8 cellular contexts compared by ENCODE assay signal in the genomic region with DNA sequence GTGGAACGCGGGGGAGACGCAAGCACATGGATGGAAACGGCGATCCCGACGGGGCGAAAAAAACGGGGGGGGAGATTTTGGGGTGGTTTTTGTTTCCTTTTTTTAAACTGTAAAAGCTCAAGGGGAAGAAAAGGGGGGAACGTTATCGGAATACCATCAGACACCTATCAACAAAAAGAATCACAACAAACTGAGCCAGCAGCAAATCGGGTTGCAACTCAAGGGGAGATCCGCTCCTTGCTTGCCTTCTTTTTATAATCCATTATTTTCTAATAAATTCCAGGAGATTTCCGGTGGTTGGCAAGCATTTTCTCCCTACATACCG. TPM values are rescaled to one million over a fixed set of nuclear protein-coding genes. Genes with fewer than 3 reads are reported as not detected.
DNase-seq lines count a peak whose midpoint lies in the region; ATAC-seq, FAIRE-seq and TF ChIP-seq lines count a peak whose summit lies in the region.

No MANE protein-coding gene starts in this region.

- no peaks in the 10 kb centered on the region for H3K36me3 Mint-ChIP-seq in activated naive CD4-positive, alpha-beta T cell treated with anti-CD3 and anti-CD28 coated beads, Interleukin-2, amount 10 ng/mL, durations not matched to agents 7 days and 5 days
- no peaks in the 10 kb centered on the region for H3K36me3 Mint-ChIP-seq in activated naive CD4-positive, alpha-beta T cell treated with anti-CD3 and anti-CD28 coated beads, Interleukin-2, amount 50 U/mL, for 72 hours

- H3K4me3 ChIP-seq in astrocyte of the spinal cord (ENCODE audit: low read depth, low read length), result peak overlapping the region; percentile 86
- H3K4me3 ChIP-seq in lower lobe of right lung, result peak overlapping the region; percentile 65
- H3K4me3 ChIP-seq in transverse colon, result peak overlapping the region; percentile 64 to 85 (median 78)

- H3K4me1 ChIP-seq in lower lobe of right lung, result peaks cover 21% of the 10 kb centered on the region
- peaks cover 7 to 39% (median 14%) of the 10 kb centered on the region in 4 donors for H3K4me1 ChIP-seq in transverse colon

- peak overlapping the region; percentile 76 for H3K4me3 Mint-ChIP-seq in activated naive CD4-positive, alpha-beta T cell treated with anti-CD3 and anti-CD28 coated beads, Interleukin-2, amount 10 ng/mL, durations not matched to agents 7 days and 5 days

- 3% methylated on average over 15 of the region's 15 CpGs for WGBS in transverse colon (ENCODE audit: low coverage in 1 of 2), 2 donors

- no peak for TF ChIP-seq POLR2A in transverse colon (IDR thresholded peaks at IDR 0.05)

- H3K27me3 ChIP-seq in lower lobe of right lung (ENCODE audit: low read depth), result no peaks in the 10 kb centered on the region
- no peaks in the 10 kb centered on the region for H3K27me3 ChIP-seq in transverse colon

- H3K9me3 Mint-ChIP-seq in activated naive CD4-positive, alpha-beta T cell treated with anti-CD3 and anti-CD28 coated beads, Interleukin-2, amount 10 ng/mL, durations not matched to agents 7 days and 5 days, result no peaks in the 10 kb centered on the region
- H3K9me3 Mint-ChIP-seq in activated naive CD4-positive, alpha-beta T cell treated with anti-CD3 and anti-CD28 coated beads, Interleukin-2, amount 50 U/mL, for 72 hours, result no peaks in the 10 kb centered on the region

- no peaks in the 10 kb centered on the region for H3K9me3 ChIP-seq in lower lobe of right lung
- H3K9me3 ChIP-seq in transverse colon, result no peaks in the 10 kb centered on the region

- H3K27me3 Mint-ChIP-seq in activated naive CD4-positive, alpha-beta T cell treated with anti-CD3 and anti-CD28 coated beads, Interleukin-2, amount 10 ng/mL, durations not matched to agents 7 days and 5 days, result peaks cover 86% of the 10 kb centered on the region

- no peak for TF ChIP-seq EP300 in transverse colon (IDR thresholded peaks at IDR 0.05; ENCODE audit: low read depth)

- H3K27ac Mint-ChIP-seq in activated naive CD4-positive, alpha-beta T cell treated with anti-CD3 and anti-CD28 coated beads, Interleukin-2, amount 10 ng/mL, durations not matched to agents 7 days and 5 days, result peak overlapping the region; percentile 80
- peak overlapping the region in 1 of 2 donors; percentile 74 for H3K27ac Mint-ChIP-seq in activated naive CD4-positive, alpha-beta T cell treated with anti-CD3 and anti-CD28 coated beads, Interleukin-2, amount 50 U/mL, for 72 hours

- H3K4me1 Mint-ChIP-seq in activated naive CD4-positive, alpha-beta T cell treated with anti-CD3 and anti-CD28 coated beads, Interleukin-2, amount 10 ng/mL, durations not matched to agents 7 days and 5 days, result peaks cover 54% of the 10 kb centered on the region

- H3K36me3 ChIP-seq in lower lobe of right lung (no peaks in the 10 kb centered on the region), transverse colon (no peaks in the 10 kb centered on the region)

- intact Hi-C loops in lower lobe of right lung (cut with DNase I) (loop anchor here (10.0 kb wide), 1 partner anchor 91 kb away; no protein-coding TSS in a partner anchor), transverse colon (cut with DNase I; ENCODE audit: low total_unique reads) (loop anchor here (10.0 kb wide), 1 partner anchor 239 kb away; no protein-coding TSS in a partner anchor)

- FAIRE-seq in RCC 7860 (lab: Jason Lieb, UNC), result no peak

- in situ Hi-C loops in astrocyte of the spinal cord (cut with HindIII; ENCODE audit: low sequenced_read_pairs), result no loop called here
- in situ Hi-C loops in transverse colon (cut with MboI; ENCODE audit: low pct_ligation_motif_present in 1 of 4, low pct_unique_long_range_greater_than_20kb in 1 of 4, low sequenced_read_pairs in 3 of 4), result loop anchor here in 1 of 4 donors (10.0 kb wide), 1 partner anchor 419 kb away; no protein-coding TSS in a partner anchor

- H3K27ac ChIP-seq in lower lobe of right lung (peak overlapping the region; percentile 88), transverse colon (peak overlapping the region; percentile 93 to 99 (median 98))

- CTCF ChIA-PET in activated naive CD4-positive, alpha-beta T cell treated with anti-CD3 and anti-CD28 coated beads, Interleukin-2, amount 10 ng/mL, durations not matched to agents 7 days and 5 days (lab: Charles Lee), result interaction anchor here (1.0 to 1.6 kb wide), 4 partner anchors 54 to 100 kb away, joined by 3 to 5 read pairs (median 4); no protein-coding TSS in a partner anchor

- no peak for DNase-seq in activated naive CD4-positive, alpha-beta T cell treated with anti-CD3 and anti-CD28 coated beads, Interleukin-2, amount 10 ng/mL, durations not matched to agents 7 days and 5 days
- no peak for DNase-seq in activated naive CD4-positive, alpha-beta T cell treated with anti-CD3 and anti-CD28 coated beads, Interleukin-2, amount 50 U/mL, for 72 hours (ENCODE audit: low spot score in 2 of 2)
- DNase-seq in astrocyte of the spinal cord (ENCODE audit: low read depth, low spot score) (no peak), lower lobe of right lung (no peak), transverse colon (no peak), NCI-H1417 (lab: John Stamatoyannopoulos, UW) (no peak), hypothalamus (lab: John Stamatoyannopoulos, UW) (no peak), RCC 7860 (ENCODE audit: low spot score) (no peak)

- TF ChIP-seq CTCF in astrocyte of the spinal cord (IDR thresholded peaks at IDR 0.05; ENCODE audit: low read depth, low read length) (no peak), lower lobe of right lung (IDR thresholded peaks at IDR 0.05) (no peak), transverse colon (IDR thresholded peaks at IDR 0.05) (no peak)

- no peak for ATAC-seq in activated naive CD4-positive, alpha-beta T cell treated with anti-CD3 and anti-CD28 coated beads, Interleukin-2, amount 50 U/mL, for 72 hours
- ATAC-seq in lower lobe of right lung, result no peak

RNA-seq across cellular contexts. Expression of gene MAML3, which starts 0.6 kb away (rescaled TPM):
- total RNA-seq in activated naive CD4-positive, alpha-beta T cell treated with anti-CD3 and anti-CD28 coated beads, Interleukin-2, amount 50 U/mL, for 72 hours, result 1 to 10 TPM in 1 of 2 donors, under 1 TPM in 1; 0.70 to 1.0 TPM
- 12.5 TPM for total RNA-seq in lower lobe of right lung
- 10 to 100 TPM; 16.1 to 40.0 (median 18.1) TPM for total RNA-seq in transverse colon
